In genomic region chr19:19539738-19540703, GRCh38 we compare ENCODE assay signal across 1 cellular context.
TF ChIP-seq lines count a peak whose summit lies in the region.

No MANE protein-coding gene starts in this region.

TF ChIP-seq in GM12878, 131 proteins besides CTCF, POLR2A, EP300 and RAD21:
- TF ChIP-seq TCF7 (IDR thresholded peaks at IDR 0.05; ENCODE audit: borderline replicate concordance), result no peak
- TF ChIP-seq ZBTB33 (IDR thresholded peaks at IDR 0.05), result 0 out of 2 replicates have a peak, but pooled peaks have one; percentile 48
- no peak for TF ChIP-seq MYC (IDR thresholded peaks at IDR 0.05; ENCODE audit: insufficient read depth, insufficient read length, insufficient replicate concordance, low read length, severe bottlenecking)
- TF ChIP-seq MEF2B (IDR thresholded peaks at IDR 0.05; ENCODE audit: partially characterized antibody, poor library complexity, severe bottlenecking), result no peak
- TF ChIP-seq ZNF592 (IDR thresholded peaks at IDR 0.05), result no peak
- TF ChIP-seq ZNF622 (IDR thresholded peaks at IDR 0.05), result no peak
- no peak for TF ChIP-seq BHLHE40 (IDR thresholded peaks at IDR 0.05; ENCODE audit: borderline replicate concordance in 1 of 2, low read depth in 2 of 2, low read length in 1 of 2)
- TF ChIP-seq SMC3 (IDR thresholded peaks at IDR 0.05; ENCODE audit: borderline replicate concordance, low read length), result no peak
- no peak for TF ChIP-seq KAT2A (conservative IDR thresholded peaks at IDR 0.05; ENCODE audit: control insufficient read depth, low read depth, low read length)
- TF ChIP-seq KDM1A (IDR thresholded peaks at IDR 0.05; ENCODE audit: borderline replicate concordance), result no peak
- no peak for TF ChIP-seq IKZF1 (conservative IDR thresholded peaks at IDR 0.05)
- no peak for TF ChIP-seq JUNB (IDR thresholded peaks at IDR 0.05)
- TF ChIP-seq ZNF217 (IDR thresholded peaks at IDR 0.05), result no peak
- no peak for TF ChIP-seq MTA3 (IDR thresholded peaks at IDR 0.05; ENCODE audit: borderline replicate concordance, low read length)
- no peak for TF ChIP-seq HDAC6 (IDR thresholded peaks at IDR 0.05; ENCODE audit: unreplicated experiment)
- TF ChIP-seq FOXM1 (IDR thresholded peaks at IDR 0.05; ENCODE audit: low read depth, low read length), result no peak
- no peak for TF ChIP-seq ZSCAN29 (IDR thresholded peaks at IDR 0.05)
- 0 out of 2 replicates have a peak, but pooled peaks have one; percentile 31 for TF ChIP-seq GATAD2B (conservative IDR thresholded peaks at IDR 0.05; ENCODE audit: low read depth)
- peak; percentile 80 for TF ChIP-seq CREB1 (IDR thresholded peaks at IDR 0.05; ENCODE audit: low read depth)
- TF ChIP-seq PKNOX1 (IDR thresholded peaks at IDR 0.05), result no peak
- no peak for TF ChIP-seq CUX1 (IDR thresholded peaks at IDR 0.05; ENCODE audit: insufficient replicate concordance, low read depth, low read length)
- TF ChIP-seq EGR1 (IDR thresholded peaks at IDR 0.05; ENCODE audit: borderline replicate concordance in 1 of 2, low read depth in 2 of 2, low read length in 2 of 2), result peak in 1 of 2 experiments; percentile 41; a peak in 2 of 3 replicates
- TF ChIP-seq MAX (IDR thresholded peaks at IDR 0.05; ENCODE audit: low read depth, low read length), result no peak
- no peak for TF ChIP-seq NFIC (IDR thresholded peaks at IDR 0.05; ENCODE audit: low read depth, low read length)
- TF ChIP-seq SREBF1 (IDR thresholded peaks at IDR 0.05; ENCODE audit: low read length), result no peak
- TF ChIP-seq SUPT20H (IDR thresholded peaks at IDR 0.05; ENCODE audit: borderline replicate concordance, control insufficient read depth, low read depth, low read length), result no peak
- peak; percentile 36 for TF ChIP-seq USF1 (IDR thresholded peaks at IDR 0.05; ENCODE audit: borderline replicate concordance, extremely low read length, insufficient read depth, low read depth, low read length)
- no peak for TF ChIP-seq ZBTB4 (CRISPR knock-in tag; IDR thresholded peaks at IDR 0.05)
- no peak for TF ChIP-seq NKRF (conservative IDR thresholded peaks at IDR 0.05)
